ENCODE assay signal across 11 cellular contexts in the genomic region with DNA sequence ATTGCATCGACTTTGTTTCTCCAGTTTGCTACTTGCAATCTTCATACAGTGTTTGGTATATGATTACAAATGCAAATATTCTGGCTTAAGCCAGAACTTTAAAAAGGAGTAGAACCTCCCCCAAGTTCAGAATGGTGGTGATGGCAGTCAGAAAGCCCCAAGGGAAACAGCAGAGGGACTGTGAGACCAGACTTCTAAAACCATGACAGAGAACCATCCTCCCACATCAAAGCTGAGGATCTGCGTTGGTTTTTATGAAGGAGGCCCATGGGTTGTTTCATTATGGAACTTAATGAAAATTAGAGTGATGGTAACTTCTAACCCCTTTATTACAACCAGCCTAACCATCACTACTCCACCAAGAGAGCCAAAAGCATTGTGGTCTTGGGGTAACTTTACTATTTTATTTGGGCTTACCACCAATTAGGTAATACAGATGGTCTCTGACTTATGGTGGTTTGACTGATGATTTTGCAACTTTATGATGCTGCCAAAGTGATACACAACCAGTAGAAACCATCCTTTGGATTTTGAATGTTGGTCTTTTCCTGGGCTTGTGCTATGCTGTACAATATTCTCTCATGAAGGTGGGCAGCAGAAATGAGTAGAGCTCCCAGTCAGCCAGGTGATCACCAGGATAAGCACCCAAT. TPM values are rescaled to one million over a fixed set of nuclear protein-coding genes. Genes with fewer than 3 reads are reported as not detected.
A peak's percentile ranks its signal among the peaks of the same experiment; 100 is the strongest.
DNase-seq lines count a peak whose midpoint lies in the region; ATAC-seq and TF ChIP-seq lines count a peak whose summit lies in the region.
"Had no signal": no experiment of that assay in that cellular context is flagged by ENCODE, and none has a peak within 500 bp of the region (broad histone marks: within the 10 kb centered on the region; RNA-seq: fewer than 3 reads in every experiment).

No MANE protein-coding gene starts in this region.

- TF ChIP-seq CTCF in activated B cell treated with CpG ODN at 0.5 μM for 24 hours (IDR thresholded peaks at IDR 0.05), result no peak
- no peak for TF ChIP-seq CTCF in esophagus squamous epithelium (IDR thresholded peaks at IDR 0.05)

- ATAC-seq in GM18520 (IDR thresholded peaks at IDR 0.05; ENCODE audit: unreplicated experiment) (peak; percentile 82), GM21515 (IDR thresholded peaks at IDR 0.05; ENCODE audit: unreplicated experiment) (peak; percentile 79), HG03095 (IDR thresholded peaks at IDR 0.05; ENCODE audit: unreplicated experiment) (peak; percentile 87), activated B cell treated with CpG ODN at 0.5 μM for 24 hours (ENCODE audit: low read depth) (peak; percentile 50)
- no peak for ATAC-seq in effector memory CD8-positive, alpha-beta T cell (replicated peaks)

- 73 to 77% methylated on average over 2 of the region's 2 CpGs for WGBS in esophagus squamous epithelium, 2 donors

- H3K4me3 ChIP-seq in esophagus squamous epithelium, result no peak overlapping the region

- H3K27ac ChIP-seq in esophagus squamous epithelium, result no peak overlapping the region

- peaks cover 0 to 4% (median 0%) of the 10 kb centered on the region in 3 donors for H3K4me1 ChIP-seq in esophagus squamous epithelium

- no peak overlapping the region for H3K27ac Mint-ChIP-seq in activated B cell treated with CpG ODN at 0.5 μM for 24 hours
- no peak overlapping the region for H3K27ac Mint-ChIP-seq in effector memory CD8-positive, alpha-beta T cell
- H3K27ac Mint-ChIP-seq: CD4-positive, alpha-beta memory T cell; nephron progenitor cell; stimulated activated naive CD8-positive, alpha-beta T cell treated with anti-CD3 and anti-CD28 coated beads, Interleukin-15, Interleukin-2, amounts not matched to agents 100 ng/mL and 50 ng/mL, for 24 hours had no signal

- no peaks in the 10 kb centered on the region for H3K4me1 Mint-ChIP-seq in activated B cell treated with CpG ODN at 0.5 μM for 24 hours
- H3K4me1 Mint-ChIP-seq in effector memory CD8-positive, alpha-beta T cell (ENCODE audit: low read depth in 2 of 2), result no peaks in the 10 kb centered on the region
- H3K4me1 Mint-ChIP-seq: CD4-positive, alpha-beta memory T cell; nephron progenitor cell had no signal

- POLR2A ChIA-PET in activated B cell treated with CpG ODN at 0.5 μM for 24 hours (lab: Charles Lee), result no interaction called here

- H3K9me3 ChIP-seq in esophagus squamous epithelium, result no peaks in the 10 kb centered on the region

- H3K9me3 Mint-ChIP-seq in activated B cell treated with CpG ODN at 0.5 μM for 24 hours, result peaks cover 6% of the 10 kb centered on the region
- H3K9me3 Mint-ChIP-seq in effector memory CD8-positive, alpha-beta T cell, result no peaks in the 10 kb centered on the region

- no peaks in the 10 kb centered on the region for H3K36me3 Mint-ChIP-seq in activated B cell treated with CpG ODN at 0.5 μM for 24 hours (ENCODE audit: low read depth)
- H3K36me3 Mint-ChIP-seq in effector memory CD8-positive, alpha-beta T cell (ENCODE audit: insufficient read depth), result no peaks in the 10 kb centered on the region
- H3K36me3 Mint-ChIP-seq: CD4-positive, alpha-beta memory T cell had no signal

- intact Hi-C loops in activated B cell treated with CpG ODN at 0.5 μM for 24 hours (cut with micrococcal nuclease), result no loop called here
- intact Hi-C loops in esophagus squamous epithelium (cut with DNase I), result no loop called here

- no peak for TF ChIP-seq POLR2A in esophagus squamous epithelium (IDR thresholded peaks at IDR 0.05)

- DNase-seq in activated B cell treated with CpG ODN at 0.5 μM for 24 hours (no peak), esophagus squamous epithelium (lab: John Stamatoyannopoulos, UW) (no peak), cerebellar cortex (ENCODE audit: low spot score) (no peak), NCI-H2107 treated with DMSO at 0.1 percent for 48 hours (lab: John Stamatoyannopoulos, UW; ENCODE audit: unreplicated experiment) (no peak)
- DNase-seq in effector memory CD8-positive, alpha-beta T cell, result no peak
- DNase-seq: CD4-positive, alpha-beta memory T cell; nephron progenitor cell had no signal

- H3K4me3 Mint-ChIP-seq in activated B cell treated with CpG ODN at 0.5 μM for 24 hours, result no peak overlapping the region
- no peak overlapping the region for H3K4me3 Mint-ChIP-seq in effector memory CD8-positive, alpha-beta T cell
- H3K4me3 Mint-ChIP-seq: CD4-positive, alpha-beta memory T cell; nephron progenitor cell; stimulated activated naive CD8-positive, alpha-beta T cell treated with anti-CD3 and anti-CD28 coated beads, Interleukin-15, Interleukin-2, amounts not matched to agents 100 ng/mL and 50 ng/mL, for 24 hours had no signal

- peaks cover 8% of the 10 kb centered on the region for H3K27me3 Mint-ChIP-seq in activated B cell treated with CpG ODN at 0.5 μM for 24 hours
- peaks cover 24 to 25% of the 10 kb centered on the region in 2 donors for H3K27me3 Mint-ChIP-seq in effector memory CD8-positive, alpha-beta T cell

- CTCF ChIA-PET in activated B cell treated with CpG ODN at 0.5 μM for 24 hours (lab: Charles Lee), result interaction anchor here (1.4 kb wide), 1 partner anchor 39 kb away, joined by 4 read pairs; no protein-coding TSS in a partner anchor

- H3K36me3 ChIP-seq in esophagus squamous epithelium, result no peaks in the 10 kb centered on the region

- H3K27me3 ChIP-seq in esophagus squamous epithelium, result peaks cover 0 to 14% (median 0%) of the 10 kb centered on the region in 4 donors

RNA-seq across cellular contexts. Expression of a gene that starts 10.9 kb away (rescaled TPM):
- total RNA-seq in activated B cell treated with CpG ODN at 0.5 μM for 24 hours (21.8 and 24.3 TPM in 2 replicates), esophagus squamous epithelium (10 to 100 TPM; 21.3 to 34.4 (median 29.3) TPM)

RNA-seq across cellular contexts. Expression of a gene that starts 34.0 kb away (rescaled TPM):
- not detected in 2 replicates for total RNA-seq in activated B cell treated with CpG ODN at 0.5 μM for 24 hours
- under 1 TPM in 1 of 4 donors, not detected in 3; 0.15 TPM for total RNA-seq in esophagus squamous epithelium
